Comparison of ENCODE assay signal across 10 cellular contexts in genomic region chr2:101900375-101900774, GRCh38.
DNase-seq lines count a peak whose midpoint lies in the region; ATAC-seq lines count a peak whose summit lies in the region.
"Had no signal": no experiment of that assay in that cellular context is flagged by ENCODE, and none has a peak within 500 bp of the region (broad histone marks: within the 10 kb centered on the region; RNA-seq: fewer than 3 reads in every experiment).

No MANE protein-coding gene starts in this region.

- peak; percentile 8 to 37 for DNase-seq in activated CD4-positive, alpha-beta T cell treated with anti-CD3 and anti-CD28 coated beads, Interleukin-2, amount 50 U/mL, for 24 hours (ENCODE audit: low read depth in 1 of 2, low spot score in 1 of 2)
- no peak for DNase-seq in activated CD4-positive, alpha-beta T cell treated with anti-CD3 and anti-CD28 coated beads, Interleukin-2, amount 10 ng/mL, durations not matched to agents 7 days and 5 days
- DNase-seq in activated naive CD4-positive, alpha-beta T cell treated with anti-CD3 and anti-CD28 coated beads, Interleukin-2, amount 50 U/mL, for 72 hours (ENCODE audit: low spot score in 2 of 2), result peak; percentile 49 to 78
- no peak for DNase-seq in retina
- DNase-seq: NCI-H524 treated with DMSO at 0.1 percent for 48 hours had no signal

- H3K36me3 Mint-ChIP-seq in activated CD4-positive, alpha-beta T cell treated with anti-CD3 and anti-CD28 coated beads, Interleukin-2, amount 10 ng/mL, durations not matched to agents 7 days and 5 days (ENCODE audit: low read depth), result peaks cover 34% of the 10 kb centered on the region
- peaks cover 24 to 67% of the 10 kb centered on the region in 2 donors for H3K36me3 Mint-ChIP-seq in activated naive CD4-positive, alpha-beta T cell treated with anti-CD3 and anti-CD28 coated beads, Interleukin-2, amount 50 U/mL, for 72 hours
- H3K36me3 Mint-ChIP-seq in stimulated activated memory B cell treated with anti-CD40 and anti-IgM and Interleukin-4, amounts not matched to agents 10 μg/mL and 1 μg/mL and 100 μg/mL, for 72 hours, result peaks cover 12% of the 10 kb centered on the region

- ATAC-seq in HG03045 (IDR thresholded peaks at IDR 0.05; ENCODE audit: unreplicated experiment) (peak; percentile 61), HG03460 (IDR thresholded peaks at IDR 0.05; ENCODE audit: unreplicated experiment) (no peak), HG02981 (IDR thresholded peaks at IDR 0.05; ENCODE audit: unreplicated experiment) (no peak)
- peak; percentile 92 to 93 for ATAC-seq in activated naive CD4-positive, alpha-beta T cell treated with anti-CD3 and anti-CD28 coated beads, Interleukin-2, amount 50 U/mL, for 72 hours
- ATAC-seq in stimulated activated memory B cell treated with anti-CD40 and anti-IgM and Interleukin-4, amounts not matched to agents 10 μg/mL and 1 μg/mL and 100 μg/mL, for 72 hours, result peak; percentile 85

- peaks cover 33% of the 10 kb centered on the region for H3K9me3 Mint-ChIP-seq in activated CD4-positive, alpha-beta T cell treated with anti-CD3 and anti-CD28 coated beads, Interleukin-2, amount 10 ng/mL, durations not matched to agents 7 days and 5 days
- H3K9me3 Mint-ChIP-seq in activated naive CD4-positive, alpha-beta T cell treated with anti-CD3 and anti-CD28 coated beads, Interleukin-2, amount 50 U/mL, for 72 hours, result peaks cover 10 to 55% of the 10 kb centered on the region in 2 donors
- peaks cover 3% of the 10 kb centered on the region for H3K9me3 Mint-ChIP-seq in stimulated activated memory B cell treated with anti-CD40 and anti-IgM and Interleukin-4, amounts not matched to agents 10 μg/mL and 1 μg/mL and 100 μg/mL, for 72 hours
- H3K9me3 Mint-ChIP-seq: type B pancreatic cell had no signal

- H3K27me3 Mint-ChIP-seq in activated CD4-positive, alpha-beta T cell treated with anti-CD3 and anti-CD28 coated beads, Interleukin-2, amount 10 ng/mL, durations not matched to agents 7 days and 5 days, result no peaks in the 10 kb centered on the region
- no peaks in the 10 kb centered on the region for H3K27me3 Mint-ChIP-seq in stimulated activated memory B cell treated with anti-CD40 and anti-IgM and Interleukin-4, amounts not matched to agents 10 μg/mL and 1 μg/mL and 100 μg/mL, for 72 hours
- H3K27me3 Mint-ChIP-seq: type B pancreatic cell had no signal

- H3K4me1 Mint-ChIP-seq in activated CD4-positive, alpha-beta T cell treated with anti-CD3 and anti-CD28 coated beads, Interleukin-2, amount 10 ng/mL, durations not matched to agents 7 days and 5 days, result peaks cover 11% of the 10 kb centered on the region
- H3K4me1 Mint-ChIP-seq in stimulated activated memory B cell treated with anti-CD40 and anti-IgM and Interleukin-4, amounts not matched to agents 10 μg/mL and 1 μg/mL and 100 μg/mL, for 72 hours, result peaks cover 10% of the 10 kb centered on the region

- POLR2A ChIA-PET in activated CD4-positive, alpha-beta T cell treated with anti-CD3 and anti-CD28 coated beads, Interleukin-2, amount 10 ng/mL, durations not matched to agents 7 days and 5 days (lab: Charles Lee), result no interaction called here

- no peak overlapping the region for H3K27ac Mint-ChIP-seq in activated CD4-positive, alpha-beta T cell treated with anti-CD3 and anti-CD28 coated beads, Interleukin-2, amount 10 ng/mL, durations not matched to agents 7 days and 5 days
- H3K27ac Mint-ChIP-seq in activated naive CD4-positive, alpha-beta T cell treated with anti-CD3 and anti-CD28 coated beads, Interleukin-2, amount 50 U/mL, for 72 hours, result peak overlapping the region; percentile 82 to 90
- H3K27ac Mint-ChIP-seq in stimulated activated memory B cell treated with anti-CD40 and anti-IgM and Interleukin-4, amounts not matched to agents 10 μg/mL and 1 μg/mL and 100 μg/mL, for 72 hours, result peak overlapping the region; percentile 63
- H3K27ac Mint-ChIP-seq: type B pancreatic cell had no signal

- CTCF ChIA-PET in activated CD4-positive, alpha-beta T cell treated with anti-CD3 and anti-CD28 coated beads, Interleukin-2, amount 10 ng/mL, durations not matched to agents 7 days and 5 days (lab: Charles Lee), result interaction anchor here (0.6 kb wide), 1 partner anchor 414 kb away, joined by 3 read pairs; no protein-coding TSS in a partner anchor

- no peak overlapping the region for H3K4me3 Mint-ChIP-seq in activated CD4-positive, alpha-beta T cell treated with anti-CD3 and anti-CD28 coated beads, Interleukin-2, amount 10 ng/mL, durations not matched to agents 7 days and 5 days
- no peak overlapping the region for H3K4me3 Mint-ChIP-seq in stimulated activated memory B cell treated with anti-CD40 and anti-IgM and Interleukin-4, amounts not matched to agents 10 μg/mL and 1 μg/mL and 100 μg/mL, for 72 hours
- H3K4me3 Mint-ChIP-seq: type B pancreatic cell had no signal

Comparison
In these comparisons a context has a peak if more than half of its experiments do, and no peak if none do; other contexts are left out.
1. DNase-seq: peak in activated CD4-positive, alpha-beta T cell treated with anti-CD3 and anti-CD28 coated beads, Interleukin-2, amount 50 U/mL, for 24 hours (2 of 2) and activated naive CD4-positive, alpha-beta T cell treated with anti-CD3 and anti-CD28 coated beads, Interleukin-2, amount 50 U/mL, for 72 hours (2 of 2); none in activated CD4-positive, alpha-beta T cell treated with anti-CD3 and anti-CD28 coated beads, Interleukin-2, amount 10 ng/mL, durations not matched to agents 7 days and 5 days (single experiment) and retina (single experiment).
2. ATAC-seq: peak in HG03045 (single experiment), activated naive CD4-positive, alpha-beta T cell treated with anti-CD3 and anti-CD28 coated beads, Interleukin-2, amount 50 U/mL, for 72 hours (2 of 2) and stimulated activated memory B cell treated with anti-CD40 and anti-IgM and Interleukin-4, amounts not matched to agents 10 μg/mL and 1 μg/mL and 100 μg/mL, for 72 hours (single experiment); none in HG03460 (single experiment) and HG02981 (single experiment).